ENCODE assay signal across 15 cellular contexts in genomic region chr11:10909141-10909883, GRCh38. TPM values are rescaled to one million over a fixed set of nuclear protein-coding genes. Genes with fewer than 3 reads are reported as not detected.
DNase-seq lines count a peak whose midpoint lies in the region; ATAC-seq and TF ChIP-seq lines count a peak whose summit lies in the region.
"Had no signal": no experiment of that assay in that cellular context is flagged by ENCODE, and none has a peak within 500 bp of the region (broad histone marks: within the 10 kb centered on the region; RNA-seq: fewer than 3 reads in every experiment).

No MANE protein-coding gene starts in this region.

- no peak for TF ChIP-seq CTCF in MCF 10A (IDR thresholded peaks at IDR 0.05; ENCODE audit: unreplicated experiment)
- TF ChIP-seq CTCF in breast epithelium (IDR thresholded peaks at IDR 0.05): no peak
- no peak for TF ChIP-seq CTCF in upper lobe of right lung (IDR thresholded peaks at IDR 0.05)
- no peak for TF ChIP-seq CTCF in BE2C (IDR thresholded peaks at IDR 0.05; ENCODE audit: low read depth, low read length)

- no peaks in the 10 kb centered on the region for H3K4me1 ChIP-seq in breast epithelium
- peaks cover 13% of the 10 kb centered on the region; the same call in 1 of the 2 replicates for H3K4me1 ChIP-seq in iPS-20b (ENCODE audit: insufficient read depth, low read length)
- no peaks in the 10 kb centered on the region for H3K4me1 ChIP-seq in upper lobe of right lung
- no peaks in the 10 kb centered on the region for H3K4me1 ChIP-seq in BE2C

- no peak overlapping the region for H3K27ac Mint-ChIP-seq in MCF 10A (ENCODE audit: low read depth, unreplicated experiment)

- H3K4me1 Mint-ChIP-seq in MCF 10A (ENCODE audit: insufficient read depth, unreplicated experiment): peaks cover 20% of the 10 kb centered on the region

- no peak for TF ChIP-seq POLR2A in breast epithelium (IDR thresholded peaks at IDR 0.05)

- no peaks in the 10 kb centered on the region for H3K36me3 Mint-ChIP-seq in MCF 10A (ENCODE audit: insufficient read depth, unreplicated experiment)

- ATAC-seq in SK-N-SH treated with all-trans-retinoic acid at 6 μM for 48 hours: peak; percentile 30; the same call in 1 of the 3 replicates
- ATAC-seq in upper lobe of right lung: peak; percentile 68

- no peaks in the 10 kb centered on the region for H3K9me3 ChIP-seq in breast epithelium
- H3K9me3 ChIP-seq in iPS-20b (ENCODE audit: insufficient read depth, low read depth, low read length): no peaks in the 10 kb centered on the region
- no peaks in the 10 kb centered on the region for H3K9me3 ChIP-seq in upper lobe of right lung
- no peaks in the 10 kb centered on the region for H3K9me3 ChIP-seq in BE2C

- H3K9me3 Mint-ChIP-seq in MCF 10A (ENCODE audit: unreplicated experiment): no peaks in the 10 kb centered on the region

- no peaks in the 10 kb centered on the region for H3K36me3 ChIP-seq in breast epithelium
- no peaks in the 10 kb centered on the region for H3K36me3 ChIP-seq in iPS-20b (ENCODE audit: insufficient read depth, low read depth, low read length)
- no peaks in the 10 kb centered on the region for H3K36me3 ChIP-seq in upper lobe of right lung
- H3K36me3 ChIP-seq in BE2C: no peaks in the 10 kb centered on the region

- H3K27ac ChIP-seq in breast epithelium (no peak overlapping the region), iPS-20b (ENCODE audit: low read length) (peak overlapping the region; percentile 14), upper lobe of right lung (no peak overlapping the region)
- H3K27ac ChIP-seq: HL-60 had no signal

- H3K4me3 Mint-ChIP-seq in MCF 10A (ENCODE audit: unreplicated experiment): no peak overlapping the region

- H3K27me3 Mint-ChIP-seq in MCF 10A (ENCODE audit: insufficient read depth, unreplicated experiment): no peaks in the 10 kb centered on the region

- intact Hi-C loops in MCF 10A (cut with micrococcal nuclease): no loop called here
- intact Hi-C loops in breast epithelium (cut with DNase I; ENCODE audit: low total_unique reads): no loop called here
- intact Hi-C loops in upper lobe of right lung (cut with DNase I): no loop called here

- H3K27me3 ChIP-seq in breast epithelium (no peaks in the 10 kb centered on the region), iPS-20b (ENCODE audit: insufficient read depth, low read length) (no peaks in the 10 kb centered on the region), upper lobe of right lung (no peaks in the 10 kb centered on the region), BE2C (no peaks in the 10 kb centered on the region)

- H3K9ac ChIP-seq in iPS-20b (ENCODE audit: low read depth, low read length): peak overlapping the region; percentile 12; the same call in 1 of the 2 replicates

- POLR2A ChIA-PET in MCF 10A (lab: Yijun Ruan, JAX): interaction anchor here (0.6 to 5.3 kb wide), 5 partner anchors 10 to 100 kb away, joined by 5 to 34 read pairs (median 12); partner anchors contain the start of genes EIF4G2 and ZBED5

- H3K4me3 ChIP-seq in breast epithelium (no peak overlapping the region), iPS-20b (ENCODE audit: low read length) (no peak overlapping the region), upper lobe of right lung (no peak overlapping the region), BE2C (ENCODE audit: low read depth, low read length) (no peak overlapping the region)

- DNase-seq in MCF 10A (ENCODE audit: unreplicated experiment): peak; percentile 46
- no peak for DNase-seq in breast epithelium (ENCODE audit: low spot score in 2 of 2)
- DNase-seq in upper lobe of right lung: no peak
- DNase-seq in NCI-H2227 (lab: John Stamatoyannopoulos, UW; ENCODE audit: unreplicated experiment): no peak
- DNase-seq in activated CD8-positive, alpha-beta memory T cell treated with anti-CD3 and anti-CD28 coated beads, Interleukin-2, amount 50 U/mL, for 4 hours: no peak
- no peak for DNase-seq in BE2C
- DNase-seq: activated CD4-positive, alpha-beta T cell treated with anti-CD3 and anti-CD28 coated beads for 1 hour; activated T-cell treated with anti-CD3 and anti-CD28 coated beads, Interleukin-2, amount 50 U/mL, for 48 hours; amygdala; NCI-H1417; NCI-H69; SIG-M5 had no signal

- CTCF ChIA-PET in MCF 10A (lab: Yijun Ruan, JAX): interaction anchor here (1.0 to 1.3 kb wide), 2 partner anchors 15 to 31 kb away, joined by 3 to 6 read pairs; no protein-coding TSS in a partner anchor

- no TSS peak for BruUV-seq in MCF 10A (replicated peaks; lab: Mats Ljungman, UMichigan)

TF ChIP-seq in SK-N-SH treated with all-trans-retinoic acid at 6 μM for 48 hours, 23 proteins besides CTCF, POLR2A, EP300 and RAD21:
- no peak for TF ChIP-seq CSRNP3 (CRISPR knock-in tag; IDR thresholded peaks at IDR 0.05)
- no peak for TF ChIP-seq BACH2 (CRISPR knock-in tag; IDR thresholded peaks at IDR 0.05; ENCODE audit: borderline replicate concordance)
- no peak for TF ChIP-seq CSDC2 (CRISPR knock-in tag; IDR thresholded peaks at IDR 0.05)
- TF ChIP-seq ZNF565 (CRISPR knock-in tag; conservative IDR thresholded peaks at IDR 0.05; ENCODE audit: low read depth): no peak
- TF ChIP-seq GLIS3 (CRISPR knock-in tag; IDR thresholded peaks at IDR 0.05): no peak

RNA-seq across cellular contexts. Expression of gene ZBED5, which starts 51.5 kb away (rescaled TPM):
- total RNA-seq in MCF 10A (2022) (38.9 and 53.3 TPM in 2 replicates), breast epithelium (10 to 100 TPM; 29.0 to 55.9 (median 33.8) TPM), upper lobe of right lung (37.6 TPM)
- 37.5 TPM for polyA plus RNA-seq in BE2C (2012; ENCODE audit: insufficient read depth, insufficient read length, low read depth)
